ENCODE assay signal across 17 cellular contexts in the genomic region with DNA sequence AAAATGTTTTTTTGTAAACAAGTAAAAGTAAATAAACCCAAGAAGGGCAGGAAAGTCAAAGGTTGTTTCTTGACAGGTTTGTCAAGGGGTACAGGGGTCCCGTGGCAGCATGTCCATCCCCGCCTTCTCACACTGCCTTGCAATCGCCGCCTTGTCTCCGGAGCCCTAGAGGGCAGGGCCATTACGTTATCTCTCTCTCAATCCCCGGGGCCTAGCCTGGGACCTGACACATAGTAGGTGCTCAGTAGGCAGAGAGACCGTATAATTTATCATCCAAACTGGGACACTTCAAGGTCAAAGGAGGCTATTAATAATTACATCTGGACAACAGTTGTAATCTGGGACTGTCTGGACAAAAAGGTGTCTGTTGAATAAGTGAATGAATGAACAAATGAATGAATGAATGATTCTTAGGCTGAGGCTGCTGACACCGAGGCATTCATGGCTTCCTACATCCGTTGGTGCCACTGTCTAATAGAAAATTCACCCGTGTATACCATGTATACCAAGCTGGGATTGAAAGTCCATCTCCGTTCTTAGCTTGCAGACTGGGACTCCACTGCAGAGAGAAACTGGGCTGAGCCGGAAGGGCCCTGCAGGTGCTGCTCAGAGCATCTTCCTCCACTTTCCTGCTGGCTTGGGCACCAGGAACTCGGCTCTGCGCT. TPM values are rescaled to one million over a fixed set of nuclear protein-coding genes. Genes with fewer than 3 reads are reported as not detected.
A peak's percentile ranks its signal among the peaks of the same experiment; 100 is the strongest.
DNase-seq lines count a peak whose midpoint lies in the region; ATAC-seq, FAIRE-seq and TF ChIP-seq lines count a peak whose summit lies in the region.
"Had no signal": no experiment of that assay in that cellular context is flagged by ENCODE, and none has a peak within 500 bp of the region (broad histone marks: within the 10 kb centered on the region; RNA-seq: fewer than 3 reads in every experiment).

No MANE protein-coding gene starts in this region.

- H3K9me3 ChIP-seq in right cardiac atrium (ENCODE audit: control insufficient read depth, low read length) = no peaks in the 10 kb centered on the region
- no peaks in the 10 kb centered on the region for H3K9me3 ChIP-seq in endothelial cell of umbilical vein (replicated peaks; ENCODE audit: control insufficient read depth, insufficient read depth, low read length)

- no peak overlapping the region for H3K27ac ChIP-seq in right cardiac atrium (ENCODE audit: low read length)
- no peak overlapping the region for H3K27ac ChIP-seq in endothelial cell of umbilical vein (ENCODE audit: insufficient read depth, low read depth, low read length)

- H4K20me1 ChIP-seq in endothelial cell of umbilical vein (replicated peaks; ENCODE audit: control insufficient read depth, extremely low read depth, insufficient read depth, low read length) = no peaks in the 10 kb centered on the region
- H4K20me1 ChIP-seq: BLaER1 treated with 17β-estradiol and CSF1 and Interleukin-3, amounts not matched to agents 10 nM and 100 nM had no signal

- H3K79me2 ChIP-seq in endothelial cell of umbilical vein (ENCODE audit: control insufficient read depth, insufficient read depth, low read length) = no peaks in the 10 kb centered on the region

- H3K4me1 ChIP-seq in right cardiac atrium (ENCODE audit: control insufficient read depth, insufficient read depth, low read length) (no peaks in the 10 kb centered on the region), endothelial cell of umbilical vein (ENCODE audit: control insufficient read depth, extremely low read depth, insufficient read depth, low read length) (peaks cover 14% of the 10 kb centered on the region)

- no peak overlapping the region for H3K4me2 ChIP-seq in endothelial cell of umbilical vein (ENCODE audit: insufficient read depth, low read length)

- peak; percentile 69 for FAIRE-seq in endothelial cell of umbilical vein (lab: Jason Lieb, UNC)
- FAIRE-seq: A204.1, H54 had no signal

- no peak overlapping the region for H3K4me3 ChIP-seq in right cardiac atrium (ENCODE audit: low read length)
- H3K4me3 ChIP-seq in endothelial cell of umbilical vein (replicated peaks in 1 of 3; ENCODE audit: insufficient read depth in 1 of 3, low read depth in 1 of 3, low read length in 3 of 3) = no peak overlapping the region
- H3K4me3 ChIP-seq: BLaER1 treated with 17β-estradiol and CSF1 and Interleukin-3, amounts not matched to agents 10 nM and 100 nM had no signal

- H3K9me1 ChIP-seq in endothelial cell of umbilical vein (replicated peaks; ENCODE audit: control insufficient read depth, extremely low read depth, insufficient read depth, low read length) = no peaks in the 10 kb centered on the region

- no peak for ATAC-seq in Right ventricle myocardium inferior
- no peak for ATAC-seq in right cardiac atrium
- ATAC-seq in HG02852 (IDR thresholded peaks at IDR 0.05; ENCODE audit: unreplicated experiment) = no peak
- no peak for ATAC-seq in GM21390 (IDR thresholded peaks at IDR 0.05; ENCODE audit: unreplicated experiment)

- H3K4me1 Mint-ChIP-seq in activated CD4-positive, alpha-beta T cell treated with anti-CD3 and anti-CD28 coated beads, Interleukin-2, amount 10 ng/mL, durations not matched to agents 24 days and 14 days = peaks cover 52% of the 10 kb centered on the region
- H3K4me1 Mint-ChIP-seq in activated T-helper 1 cell treated with anti-CD3 and anti-CD28 coated beads, Interleukin-12 subunit alpha, Interleukin-12 subunit beta, Interleukin-2, Interleukin-4 antibody, amounts not matched to agents 30 ng/mL and 10 ng/mL and 1 ng/mL, durations not matched to agents 14 hours and 24 hours and 36 hours (ENCODE audit: low read depth) = peaks cover 53% of the 10 kb centered on the region

- H3K9me3 Mint-ChIP-seq in activated CD4-positive, alpha-beta T cell treated with anti-CD3 and anti-CD28 coated beads, Interleukin-2, amount 10 ng/mL, durations not matched to agents 24 days and 14 days = peaks cover 2% of the 10 kb centered on the region
- no peaks in the 10 kb centered on the region for H3K9me3 Mint-ChIP-seq in activated T-helper 1 cell treated with anti-CD3 and anti-CD28 coated beads, Interleukin-12 subunit alpha, Interleukin-12 subunit beta, Interleukin-2, Interleukin-4 antibody, amounts not matched to agents 30 ng/mL and 10 ng/mL and 1 ng/mL, durations not matched to agents 14 hours and 24 hours and 36 hours

- H3K27me3 Mint-ChIP-seq in activated CD4-positive, alpha-beta T cell treated with anti-CD3 and anti-CD28 coated beads, Interleukin-2, amount 10 ng/mL, durations not matched to agents 24 days and 14 days = no peaks in the 10 kb centered on the region
- peaks cover 4% of the 10 kb centered on the region for H3K27me3 Mint-ChIP-seq in activated T-helper 1 cell treated with anti-CD3 and anti-CD28 coated beads, Interleukin-12 subunit alpha, Interleukin-12 subunit beta, Interleukin-2, Interleukin-4 antibody, amounts not matched to agents 30 ng/mL and 10 ng/mL and 1 ng/mL, durations not matched to agents 14 hours and 24 hours and 36 hours (ENCODE audit: insufficient read depth)

- dilution Hi-C loops in endothelial cell of umbilical vein (cut with MboI; ENCODE audit: extremely low pct_ligation_motif_present, low sequenced_read_pairs) = no loop called here

- H3K27ac Mint-ChIP-seq in activated CD4-positive, alpha-beta T cell treated with anti-CD3 and anti-CD28 coated beads, Interleukin-2, amount 10 ng/mL, durations not matched to agents 24 days and 14 days = peak overlapping the region; percentile 42
- H3K27ac Mint-ChIP-seq in activated T-helper 1 cell treated with anti-CD3 and anti-CD28 coated beads, Interleukin-12 subunit alpha, Interleukin-12 subunit beta, Interleukin-2, Interleukin-4 antibody, amounts not matched to agents 30 ng/mL and 10 ng/mL and 1 ng/mL, durations not matched to agents 14 hours and 24 hours and 36 hours = peak overlapping the region; percentile 40

- no peak overlapping the region for H2AFZ ChIP-seq in endothelial cell of umbilical vein (ENCODE audit: low read depth, low read length)

- H3K9ac ChIP-seq in endothelial cell of umbilical vein (replicated peaks; ENCODE audit: extremely low read depth, insufficient read depth, low read length) = no peak overlapping the region

- CTCF ChIA-PET in endothelial cell of umbilical vein (lab: Charles Lee) = interaction anchor here (1.0 kb wide), 2 partner anchors 697 to 748 kb away, joined by 3 read pairs; no protein-coding TSS in a partner anchor

- no peak overlapping the region for H3K4me3 Mint-ChIP-seq in activated CD4-positive, alpha-beta T cell treated with anti-CD3 and anti-CD28 coated beads, Interleukin-2, amount 10 ng/mL, durations not matched to agents 24 days and 14 days
- no peak overlapping the region for H3K4me3 Mint-ChIP-seq in activated T-helper 1 cell treated with anti-CD3 and anti-CD28 coated beads, Interleukin-12 subunit alpha, Interleukin-12 subunit beta, Interleukin-2, Interleukin-4 antibody, amounts not matched to agents 30 ng/mL and 10 ng/mL and 1 ng/mL, durations not matched to agents 14 hours and 24 hours and 36 hours

- H3K27me3 ChIP-seq in right cardiac atrium (ENCODE audit: control insufficient read depth, insufficient read depth) (no peaks in the 10 kb centered on the region), endothelial cell of umbilical vein (ENCODE audit: control insufficient read depth in 2 of 2, insufficient read depth in 2 of 2, low read length in 2 of 2) (no peaks in the 10 kb centered on the region)
- H3K27me3 ChIP-seq: BLaER1 treated with 17β-estradiol and CSF1 and Interleukin-3, amounts not matched to agents 10 nM and 100 nM had no signal

- no peak for TF ChIP-seq CTCF in endothelial cell of umbilical vein (IDR thresholded peaks at IDR 0.05; ENCODE audit: extremely low read depth in 1 of 2, insufficient read depth in 1 of 2, low read depth in 1 of 2, low read length in 2 of 2)

- TF ChIP-seq POLR2A in endothelial cell of umbilical vein (IDR thresholded peaks at IDR 0.05; ENCODE audit: low read depth, low read length) = no peak

- intact Hi-C loops in activated CD4-positive, alpha-beta T cell treated with anti-CD3 and anti-CD28 coated beads, Interleukin-2, amount 10 ng/mL, durations not matched to agents 24 days and 14 days (cut with micrococcal nuclease) = loop anchor here (5.0 to 10.0 kb wide), 2 partner anchors 296 to 679 kb away; a partner anchor contains a TSS
- intact Hi-C loops in Right ventricle myocardium inferior (cut with DNase I) = loop anchor here (5.0 kb wide), 1 partner anchor 699 kb away; no protein-coding TSS in a partner anchor
- intact Hi-C loops in right cardiac atrium (cut with DNase I) = loop anchor here (5.0 to 10.0 kb wide), 3 partner anchors 696 to 749 kb away; no protein-coding TSS in a partner anchor
- intact Hi-C loops in activated T-helper 1 cell treated with anti-CD3 and anti-CD28 coated beads, Interleukin-12 subunit alpha, Interleukin-12 subunit beta, Interleukin-2, Interleukin-4 antibody, amounts not matched to agents 30 ng/mL and 10 ng/mL and 1 ng/mL, durations not matched to agents 14 hours and 24 hours and 36 hours (cut with micrococcal nuclease) = loop anchor here (1.0 to 10.0 kb wide), 2 partner anchors 55 to 296 kb away; no protein-coding TSS in a partner anchor
- intact Hi-C loops in endothelial cell of umbilical vein (cut with micrococcal nuclease) = loop anchor here (1.0 to 10.0 kb wide), 3 partner anchors 296 to 731 kb away; no protein-coding TSS in a partner anchor

- H3K36me3 ChIP-seq in endothelial cell of umbilical vein (ENCODE audit: control insufficient read depth in 2 of 2, extremely low read depth in 1 of 2, insufficient read depth in 2 of 2, low read length in 2 of 2) = no peaks in the 10 kb centered on the region
- H3K36me3 ChIP-seq: BLaER1 treated with 17β-estradiol and CSF1 and Interleukin-3, amounts not matched to agents 10 nM and 100 nM had no signal

- H3K36me3 Mint-ChIP-seq in activated CD4-positive, alpha-beta T cell treated with anti-CD3 and anti-CD28 coated beads, Interleukin-2, amount 10 ng/mL, durations not matched to agents 24 days and 14 days (ENCODE audit: low read depth) = no peaks in the 10 kb centered on the region
- peaks cover 2% of the 10 kb centered on the region for H3K36me3 Mint-ChIP-seq in activated T-helper 1 cell treated with anti-CD3 and anti-CD28 coated beads, Interleukin-12 subunit alpha, Interleukin-12 subunit beta, Interleukin-2, Interleukin-4 antibody, amounts not matched to agents 30 ng/mL and 10 ng/mL and 1 ng/mL, durations not matched to agents 14 hours and 24 hours and 36 hours (ENCODE audit: low read depth)

- no TSS peak for BruUV-seq in endothelial cell of umbilical vein (replicated peaks; lab: Mats Ljungman, UMichigan)

- DNase-seq in activated CD4-positive, alpha-beta T cell treated with anti-CD3 and anti-CD28 coated beads, Interleukin-2, amount 10 ng/mL, durations not matched to agents 24 days and 14 days = no peak
- no peak for DNase-seq in activated CD4-positive, alpha-beta T cell treated with anti-CD3 and anti-CD28 coated beads for 48 hours
- DNase-seq in Right ventricle myocardium inferior (ENCODE audit: missing footprints) = peak; percentile 40
- DNase-seq in right cardiac atrium = no peak
- no peak for DNase-seq in activated T-helper 1 cell treated with anti-CD3 and anti-CD28 coated beads, Interleukin-12 subunit alpha, Interleukin-12 subunit beta, Interleukin-2, Interleukin-4 antibody, amounts not matched to agents 30 ng/mL and 10 ng/mL and 1 ng/mL, durations not matched to agents 14 hours and 24 hours and 36 hours (ENCODE audit: low spot score)
- DNase-seq in endothelial cell of umbilical vein (ENCODE audit: low read depth, low spot score) = no peak
- DNase-seq: NCI-H1105 treated with DMSO at 0.1 percent for 48 hours, NCI-H1694 treated with DMSO at 0.1 percent for 48 hours, NCI-H2107, NCI-H226, NCI-H524 treated with DMSO at 0.1 percent for 48 hours, Right ventricle myocardium superior had no signal

- 84% methylated on average over 15 of the region's 15 CpGs for WGBS in right cardiac atrium

- POLR2A ChIA-PET in endothelial cell of umbilical vein (lab: Charles Lee) = no interaction called here

RNA-seq across cellular contexts. Expression of a gene that starts 44.8 kb away (rescaled TPM):
- total RNA-seq in activated CD4-positive, alpha-beta T cell treated with anti-CD3 and anti-CD28 coated beads, Interleukin-2, amount 10 ng/mL, durations not matched to agents 24 days and 14 days = 0.63 and 1.8 TPM in 2 replicates
- total RNA-seq in Right ventricle myocardium inferior (3.0 TPM), right cardiac atrium (1 to 10 TPM; 2.1 to 2.7 (median 2.3) TPM), endothelial cell of umbilical vein (0.80 and 1.1 TPM in 2 replicates)
- polyA plus RNA-seq in right cardiac atrium (0.86 TPM), endothelial cell of umbilical vein (0.08 and 0.75 TPM in 2 replicates)
- total RNA-seq in activated T-helper 1 cell treated with anti-CD3 and anti-CD28 coated beads, Interleukin-12 subunit alpha, Interleukin-12 subunit beta, Interleukin-2, Interleukin-4 antibody, amounts not matched to agents 30 ng/mL and 10 ng/mL and 1 ng/mL, durations not matched to agents 14 hours and 24 hours and 36 hours = 0.75 and 1.2 TPM in 2 replicates
- polyA plus RNA-seq in endothelial cell of umbilical vein (2011; cell fraction: cytosol; rRNA removed) = 0.21 and 0.41 TPM in 2 replicates
- polyA plus RNA-seq in endothelial cell of umbilical vein (2011; cell fraction: nucleus; rRNA removed) = 1.2 and 2.6 TPM in 2 replicates
- 0.56 and 0.79 TPM in 2 replicates for polyA plus RNA-seq in endothelial cell of umbilical vein (2012)
- 1.8 TPM in 1 of 2 replicates, not detected in the other for polyA minus RNA-seq in endothelial cell of umbilical vein
- polyA minus RNA-seq in endothelial cell of umbilical vein (2011; cell fraction: cytosol; rRNA and poly(A)+ RNA removed) = 4.1 TPM
- polyA minus RNA-seq in endothelial cell of umbilical vein (2011; cell fraction: nucleus; rRNA and poly(A)+ RNA removed) = 1.1 and 1.3 TPM in 2 replicates

RNA-seq across cellular contexts. Expression of a gene that starts 58.4 kb away (rescaled TPM):
- 73.2 and 80.6 TPM in 2 replicates for total RNA-seq in activated CD4-positive, alpha-beta T cell treated with anti-CD3 and anti-CD28 coated beads, Interleukin-2, amount 10 ng/mL, durations not matched to agents 24 days and 14 days
- 48.5 TPM for total RNA-seq in Right ventricle myocardium inferior
- 100 to 1,000 TPM in 1 of 4 donors, 10 to 100 TPM in 3; 38.9 to 128 (median 56.6) TPM for total RNA-seq in right cardiac atrium
- polyA plus RNA-seq in right cardiac atrium = 46.4 TPM
- 54.9 and 55.0 TPM in 2 replicates for total RNA-seq in activated T-helper 1 cell treated with anti-CD3 and anti-CD28 coated beads, Interleukin-12 subunit alpha, Interleukin-12 subunit beta, Interleukin-2, Interleukin-4 antibody, amounts not matched to agents 30 ng/mL and 10 ng/mL and 1 ng/mL, durations not matched to agents 14 hours and 24 hours and 36 hours
- 83.7 and 85.3 TPM in 2 replicates for total RNA-seq in endothelial cell of umbilical vein
- polyA plus RNA-seq in endothelial cell of umbilical vein = 43.9 and 45.2 TPM in 2 replicates
- 36.0 and 46.5 TPM in 2 replicates for polyA plus RNA-seq in endothelial cell of umbilical vein (2011; cell fraction: cytosol; rRNA removed)
- 94.5 and 112 TPM in 2 replicates for polyA plus RNA-seq in endothelial cell of umbilical vein (2011; cell fraction: nucleus; rRNA removed)
- polyA plus RNA-seq in endothelial cell of umbilical vein (2012) = 45.7 and 56.4 TPM in 2 replicates
- 94.9 and 98.0 TPM in 2 replicates for polyA minus RNA-seq in endothelial cell of umbilical vein
- polyA minus RNA-seq in endothelial cell of umbilical vein (2011; cell fraction: cytosol; rRNA and poly(A)+ RNA removed) = 59.2 TPM
- polyA minus RNA-seq in endothelial cell of umbilical vein (2011; cell fraction: nucleus; rRNA and poly(A)+ RNA removed) = 84.0 and 105 TPM in 2 replicates
